In genomic region chr7:129559564-129559963, GRCh38 we compare ENCODE assay signal across 1 cellular context.
TF ChIP-seq lines count a peak whose summit lies in the region.

No MANE protein-coding gene starts in this region.

TF ChIP-seq in K562, 482 proteins besides CTCF, POLR2A, EP300 and RAD21 (continued from another document and continues in another):
- TF ChIP-seq ETS1 (conservative IDR thresholded peaks at IDR 0.05; ENCODE audit: control insufficient read depth, low read depth, low read length) = no peak
- TF ChIP-seq OTX1 (CRISPR knock-in tag; IDR thresholded peaks at IDR 0.05) = no peak
- TF ChIP-seq FIP1L1 (IDR thresholded peaks at IDR 0.05; ENCODE audit: low read depth, low read length, poor library complexity, severe bottlenecking) = no peak
- TF ChIP-seq ZNF707 (CRISPR knock-in tag; conservative IDR thresholded peaks at IDR 0.05) = no peak
- TF ChIP-seq ZBTB8A (IDR thresholded peaks at IDR 0.05; ENCODE audit: partially characterized antibody) = no peak
- no peak for TF ChIP-seq E2F1 (CRISPR knock-in tag; IDR thresholded peaks at IDR 0.05)
- no peak for TF ChIP-seq RBM17 (IDR thresholded peaks at IDR 0.05; ENCODE audit: borderline replicate concordance, low read depth, low read length)
- TF ChIP-seq PTBP1 (IDR thresholded peaks at IDR 0.05; ENCODE audit: low read depth, low read length) = no peak
- TF ChIP-seq FOXO4 (CRISPR knock-in tag; IDR thresholded peaks at IDR 0.05) = no peak
- TF ChIP-seq RFX5 (IDR thresholded peaks at IDR 0.05; ENCODE audit: low read depth, low read length) = no peak
- no peak for TF ChIP-seq KAT7 (CRISPR knock-in tag; IDR thresholded peaks at IDR 0.05; ENCODE audit: borderline replicate concordance)
- peak; percentile 72 for TF ChIP-seq CEBPB (tag; IDR thresholded peaks at IDR 0.05)
- no peak for TF ChIP-seq MYBL2 (IDR thresholded peaks at IDR 0.05; ENCODE audit: low read depth)
- TF ChIP-seq MYBL2 (CRISPR knock-in tag; IDR thresholded peaks at IDR 0.05; ENCODE audit: borderline replicate concordance) = no peak
- no peak for TF ChIP-seq TARDBP (IDR thresholded peaks at IDR 0.05)
- no peak for TF ChIP-seq RBM22 (IDR thresholded peaks at IDR 0.05; ENCODE audit: low read depth, low read length, poor library complexity, severe bottlenecking)
- TF ChIP-seq ATF3 (IDR thresholded peaks at IDR 0.05) = no peak
- no peak for TF ChIP-seq ATF3 (CRISPR knock-in tag; conservative IDR thresholded peaks at IDR 0.05)
- TF ChIP-seq NONO (IDR thresholded peaks at IDR 0.05; ENCODE audit: low read depth in 2 of 2, low read length in 1 of 2) = no peak
- TF ChIP-seq NFATC3 (IDR thresholded peaks at IDR 0.05) = no peak
- no peak for TF ChIP-seq ZZZ3 (IDR thresholded peaks at IDR 0.05)
- TF ChIP-seq TRIM25 (IDR thresholded peaks at IDR 0.05; ENCODE audit: borderline replicate concordance) = no peak
- TF ChIP-seq ZNF263 (CRISPR knock-in tag; IDR thresholded peaks at IDR 0.05; ENCODE audit: borderline replicate concordance) = no peak
- TF ChIP-seq GTF2B (IDR thresholded peaks at IDR 0.05; ENCODE audit: extremely low read depth, insufficient read length) = no peak
- no peak for TF ChIP-seq MITF (IDR thresholded peaks at IDR 0.05)
- no peak for TF ChIP-seq ZBTB11 (CRISPR knock-in tag; IDR thresholded peaks at IDR 0.05)
- TF ChIP-seq NR2C1 (IDR thresholded peaks at IDR 0.05) = peak; percentile 25; the same call in 1 of the 2 replicates
- TF ChIP-seq NR2C1 (tag; IDR thresholded peaks at IDR 0.05) = peak; percentile 39; the same call in 1 of the 2 replicates
- no peak for TF ChIP-seq FOXP1 (CRISPR knock-in tag; IDR thresholded peaks at IDR 0.05)
- TF ChIP-seq ARID1B (IDR thresholded peaks at IDR 0.05) = peak; percentile 92
- no peak for TF ChIP-seq NR0B1 (IDR thresholded peaks at IDR 0.05; ENCODE audit: partially characterized antibody)
- no peak for TF ChIP-seq ZNF583 (CRISPR knock-in tag; IDR thresholded peaks at IDR 0.05)
- TF ChIP-seq KLF16 (IDR thresholded peaks at IDR 0.05) = peak; percentile 77
- TF ChIP-seq NCOR1 (IDR thresholded peaks at IDR 0.05) = peak; percentile 86
- TF ChIP-seq TEAD1 (CRISPR knock-in tag; IDR thresholded peaks at IDR 0.05) = no peak
- TF ChIP-seq MCM3 (IDR thresholded peaks at IDR 0.05) = no peak
- TF ChIP-seq MBD1 (CRISPR knock-in tag; IDR thresholded peaks at IDR 0.05) = no peak
- no peak for TF ChIP-seq ZNF146 (CRISPR knock-in tag; IDR thresholded peaks at IDR 0.05; ENCODE audit: unreplicated experiment)
- peak; percentile 88 for TF ChIP-seq POLR2AphosphoS5 (IDR thresholded peaks at IDR 0.05; ENCODE audit: control insufficient read depth, insufficient read depth, low read depth, low read length)
- no peak for TF ChIP-seq NCOA2 (IDR thresholded peaks at IDR 0.05; ENCODE audit: partially characterized antibody in 2 of 2)
- TF ChIP-seq TAF9B (IDR thresholded peaks at IDR 0.05; ENCODE audit: partially characterized antibody) = no peak
- no peak for TF ChIP-seq MEF2A (IDR thresholded peaks at IDR 0.05; ENCODE audit: control insufficient read depth, low read depth, low read length)
- TF ChIP-seq PKNOX1 (IDR thresholded peaks at IDR 0.05) = no peak
- no peak for TF ChIP-seq BRF2 (IDR thresholded peaks at IDR 0.05; ENCODE audit: borderline replicate concordance, insufficient read depth, insufficient read length)
- TF ChIP-seq ZNF57 (CRISPR knock-in tag; IDR thresholded peaks at IDR 0.05) = no peak
- TF ChIP-seq ZNF75A (CRISPR knock-in tag; IDR thresholded peaks at IDR 0.05) = no peak
- no peak for TF ChIP-seq TCFL5 (CRISPR knock-in tag; conservative IDR thresholded peaks at IDR 0.05)
- no peak for TF ChIP-seq SIRT6 (IDR thresholded peaks at IDR 0.05; ENCODE audit: low read depth, low read length)
- TF ChIP-seq DIDO1 (tag; IDR thresholded peaks at IDR 0.05; ENCODE audit: low read depth) = no peak
- no peak for TF ChIP-seq PTTG1 (tag; IDR thresholded peaks at IDR 0.05; ENCODE audit: low read depth)
- TF ChIP-seq CREBBP (IDR thresholded peaks at IDR 0.05; ENCODE audit: low read depth, low read length) = no peak
